In the genomic region with DNA sequence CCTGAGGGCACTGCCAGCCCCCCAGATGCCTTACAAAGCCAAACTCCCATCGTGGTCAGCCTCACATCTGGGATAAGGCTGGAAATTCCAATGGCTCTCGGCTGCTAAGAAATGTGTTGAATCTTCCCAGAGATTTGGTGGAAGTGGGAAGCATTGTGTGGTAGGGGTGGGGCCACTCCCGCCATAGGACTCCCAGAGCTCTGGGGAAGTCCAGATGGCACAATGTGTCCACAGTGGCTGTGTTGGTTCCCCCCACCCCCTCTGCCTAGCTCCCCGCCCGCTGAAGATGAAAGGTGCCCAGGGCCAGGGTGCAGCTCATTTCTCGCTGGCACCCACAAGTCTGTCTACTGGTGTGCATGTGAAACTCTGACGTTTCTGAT, we compare ENCODE assay signal across 18 cellular contexts.
DNase-seq lines count a peak whose midpoint lies in the region; ATAC-seq and TF ChIP-seq lines count a peak whose summit lies in the region.
"Had no signal": no experiment of that assay in that cellular context is flagged by ENCODE, and none has a peak within 500 bp of the region (broad histone marks: within the 10 kb centered on the region; RNA-seq: fewer than 3 reads in every experiment).

No MANE protein-coding gene starts in this region.

- intact Hi-C loops in esophagus squamous epithelium (cut with DNase I): no loop called here
- intact Hi-C loops in testis (cut with DNase I; ENCODE audit: low total_unique reads): no loop called here
- intact Hi-C loops in activated naive CD4-positive, alpha-beta T cell treated with anti-CD3 and anti-CD28 coated beads for 36 hours (cut with micrococcal nuclease): no loop called here

- no peak for ATAC-seq in natural killer cell treated with Interleukin-12 subunit alpha and Interleukin-12 subunit beta and Interleukin-15 and Interleukin-18, amount 100 ng/mL, for 72 hours
- ATAC-seq in GM21619 (IDR thresholded peaks at IDR 0.05; ENCODE audit: unreplicated experiment) (no peak), GM19035 (IDR thresholded peaks at IDR 0.05; ENCODE audit: unreplicated experiment) (no peak)
- ATAC-seq: activated CD8-positive, alpha-beta T cell treated with anti-CD3 and anti-CD28 coated beads for 36 hours; SK-N-SH treated with all-trans-retinoic acid at 6 μM for 48 hours had no signal

- H3K36me3 Mint-ChIP-seq in natural killer cell treated with Interleukin-12 subunit alpha and Interleukin-12 subunit beta and Interleukin-15 and Interleukin-18, amount 100 ng/mL, for 72 hours: peaks cover 7% of the 10 kb centered on the region
- H3K36me3 Mint-ChIP-seq in activated naive CD4-positive, alpha-beta T cell treated with anti-CD3 and anti-CD28 coated beads for 36 hours (ENCODE audit: low read depth): no peaks in the 10 kb centered on the region

- peak overlapping the region; percentile 44 for H3K27ac ChIP-seq in KOPT-K1 (ENCODE audit: low read depth, low read length, poor library complexity, severe bottlenecking)
- H3K27ac ChIP-seq in esophagus squamous epithelium: peak overlapping the region; percentile 37 to 59 (median 52)
- H3K27ac ChIP-seq in testis: peak overlapping the region; percentile 15 to 25
- H3K27ac ChIP-seq: colonic mucosa, GM23248, thoracic aorta had no signal

- TF ChIP-seq POLR2A in esophagus squamous epithelium (IDR thresholded peaks at IDR 0.05) (no peak), testis (IDR thresholded peaks at IDR 0.05) (no peak)

- peaks cover 9 to 31% of the 10 kb centered on the region in 2 donors for H3K4me1 Mint-ChIP-seq in natural killer cell treated with Interleukin-12 subunit alpha and Interleukin-12 subunit beta and Interleukin-15 and Interleukin-18, amount 100 ng/mL, for 72 hours (ENCODE audit: low read depth in 2 of 2)
- H3K4me1 Mint-ChIP-seq in activated naive CD4-positive, alpha-beta T cell treated with anti-CD3 and anti-CD28 coated beads for 36 hours (ENCODE audit: low read depth): peaks cover 9% of the 10 kb centered on the region

- H3K9me3 Mint-ChIP-seq in natural killer cell treated with Interleukin-12 subunit alpha and Interleukin-12 subunit beta and Interleukin-15 and Interleukin-18, amount 100 ng/mL, for 72 hours: peaks cover 5% of the 10 kb centered on the region
- peaks cover 4% of the 10 kb centered on the region for H3K9me3 Mint-ChIP-seq in activated naive CD4-positive, alpha-beta T cell treated with anti-CD3 and anti-CD28 coated beads for 36 hours

- no peak overlapping the region for H3K4me3 ChIP-seq in esophagus squamous epithelium
- no peak overlapping the region for H3K4me3 ChIP-seq in testis
- H3K4me3 ChIP-seq: colonic mucosa, GM23248, lung, smooth muscle cell, thoracic aorta had no signal

- DNase-seq in esophagus squamous epithelium (lab: John Stamatoyannopoulos, UW): no peak
- peak; percentile 23 for DNase-seq in natural killer cell treated with Interleukin-12 subunit alpha and Interleukin-12 subunit beta and Interleukin-15 and Interleukin-18, amount 100 ng/mL, for 72 hours (ENCODE audit: low spot score)
- DNase-seq in testis: no peak
- no peak for DNase-seq in activated naive CD4-positive, alpha-beta T cell treated with anti-CD3 and anti-CD28 coated beads for 36 hours
- DNase-seq: activated CD8-positive, alpha-beta T cell treated with anti-CD3 and anti-CD28 coated beads for 36 hours; colonic mucosa; erythroblast; GDM1; GM23248; NCI-H1048; NCI-H2171 treated with DMSO at 0.1 percent for 48 hours had no signal

- 39 to 50% methylated on average over 3 to 6 of the region's 7 CpGs for WGBS in esophagus squamous epithelium, 2 donors
- 68 to 71% methylated on average over 7 of the region's 7 CpGs for WGBS in testis, 2 donors

- H3K4me3 Mint-ChIP-seq in natural killer cell treated with Interleukin-12 subunit alpha and Interleukin-12 subunit beta and Interleukin-15 and Interleukin-18, amount 100 ng/mL, for 72 hours: no peak overlapping the region
- H3K4me3 Mint-ChIP-seq in activated naive CD4-positive, alpha-beta T cell treated with anti-CD3 and anti-CD28 coated beads for 36 hours: no peak overlapping the region
- H3K4me3 Mint-ChIP-seq: activated CD8-positive, alpha-beta T cell treated with anti-CD3 and anti-CD28 coated beads for 36 hours had no signal

- no peaks in the 10 kb centered on the region for H3K27me3 ChIP-seq in esophagus squamous epithelium
- H3K27me3 ChIP-seq in testis: no peaks in the 10 kb centered on the region
- H3K27me3 ChIP-seq: colonic mucosa had no signal

- peaks cover 3 to 7% of the 10 kb centered on the region in 2 donors for H3K27me3 Mint-ChIP-seq in natural killer cell treated with Interleukin-12 subunit alpha and Interleukin-12 subunit beta and Interleukin-15 and Interleukin-18, amount 100 ng/mL, for 72 hours
- H3K27me3 Mint-ChIP-seq in activated naive CD4-positive, alpha-beta T cell treated with anti-CD3 and anti-CD28 coated beads for 36 hours (ENCODE audit: low read depth): no peaks in the 10 kb centered on the region
- H3K27me3 Mint-ChIP-seq: activated CD8-positive, alpha-beta T cell treated with anti-CD3 and anti-CD28 coated beads for 36 hours had no signal

- no peak overlapping the region for H3K27ac Mint-ChIP-seq in natural killer cell treated with Interleukin-12 subunit alpha and Interleukin-12 subunit beta and Interleukin-15 and Interleukin-18, amount 100 ng/mL, for 72 hours
- H3K27ac Mint-ChIP-seq in activated naive CD4-positive, alpha-beta T cell treated with anti-CD3 and anti-CD28 coated beads for 36 hours: no peak overlapping the region
- H3K27ac Mint-ChIP-seq: activated CD8-positive, alpha-beta T cell treated with anti-CD3 and anti-CD28 coated beads for 36 hours had no signal

- H3K4me1 ChIP-seq in esophagus squamous epithelium: peaks cover 5 to 37% (median 17%) of the 10 kb centered on the region in 3 donors
- peaks cover 16% of the 10 kb centered on the region for H3K4me1 ChIP-seq in testis
- H3K4me1 ChIP-seq: colonic mucosa had no signal

- CTCF ChIA-PET in activated naive CD4-positive, alpha-beta T cell treated with anti-CD3 and anti-CD28 coated beads for 36 hours (lab: Charles Lee): no interaction called here

- H3K36me3 ChIP-seq in KOPT-K1 (ENCODE audit: insufficient read depth, low read length) (no peaks in the 10 kb centered on the region), esophagus squamous epithelium (no peaks in the 10 kb centered on the region), testis (ENCODE audit: low read depth, missing control alignments) (no peaks in the 10 kb centered on the region)
- H3K36me3 ChIP-seq: colonic mucosa, thoracic aorta had no signal

- H3K9me3 ChIP-seq in KOPT-K1 (ENCODE audit: insufficient read depth, low read length, poor library complexity, severe bottlenecking) (peaks cover 2% of the 10 kb centered on the region), esophagus squamous epithelium (peaks cover 0 to 2% (median 2%) of the 10 kb centered on the region in 3 donors), testis (no peaks in the 10 kb centered on the region)
- H3K9me3 ChIP-seq: colonic mucosa had no signal

- no peak for TF ChIP-seq CTCF in esophagus squamous epithelium (IDR thresholded peaks at IDR 0.05)
- no peak for TF ChIP-seq CTCF in testis (IDR thresholded peaks at IDR 0.05)
